In the genomic region with DNA sequence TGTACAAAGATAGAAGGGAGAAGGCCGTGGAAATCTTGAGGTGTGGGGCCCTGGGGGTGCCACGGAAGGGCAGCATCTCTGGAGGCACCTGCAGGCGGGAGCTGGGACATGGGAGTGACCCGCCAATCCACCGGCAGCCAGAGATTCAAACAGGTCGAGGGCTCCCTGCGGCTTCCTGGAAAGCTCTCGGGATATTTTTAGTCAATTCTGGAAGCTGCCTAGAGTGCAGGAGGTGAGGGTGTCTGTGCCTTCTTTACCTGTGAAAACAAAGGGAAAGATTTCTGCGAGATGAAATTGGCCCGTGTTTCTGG, we compare ENCODE assay signal across 25 cellular contexts. TPM values are rescaled to one million over a fixed set of nuclear protein-coding genes. Genes with fewer than 3 reads are reported as not detected.
"Had no signal": no experiment of that assay in that cellular context is flagged by ENCODE, and none has a peak within 500 bp of the region (broad histone marks: within the 10 kb centered on the region; RNA-seq: fewer than 3 reads in every experiment).

No MANE protein-coding gene starts in this region.

- DNase-seq: activated B cell treated with CpG ODN at 0.5 μM for 24 hours; activated naive CD8-positive, alpha-beta T cell treated with anti-CD3 and anti-CD28 coated beads, Interleukin-2, amount 50 U/mL, for 24 hours; activated T-cell treated with anti-CD3 and anti-CD28 coated beads, Interleukin-2, amount 50 U/mL, for 48 hours; amygdala; effector memory CD8-positive, alpha-beta T cell; erythroblast; gastrocnemius medialis; glutamatergic neuron; mammary epithelial cell; naive B cell; nephron progenitor cell; retina; stimulated activated CD4-positive, alpha-beta T cell treated with anti-CD3 and anti-CD28 coated beads, Interleukin-4, amount 100 ng/mL, for 24 hours; substantia nigra had no signal

- ATAC-seq: activated naive CD8-positive, alpha-beta T cell treated with anti-CD3 and anti-CD28 coated beads, Interleukin-2, amount 50 U/mL, for 24 hours; effector memory CD8-positive, alpha-beta T cell; gastrocnemius medialis; stimulated activated effector memory CD8-positive, alpha-beta T cell treated with anti-CD3 and anti-CD28 coated beads, Interleukin-12 subunit alpha, Interleukin-12 subunit beta, amount 100 ng/mL, for 72 hours had no signal

- H3K4me1 ChIP-seq: gastrocnemius medialis, prostate gland, uterus had no signal

- H3K4me3 ChIP-seq: dorsolateral prefrontal cortex, gastrocnemius medialis, prostate gland, skin epidermis, uterus had no signal

- H3K36me3 ChIP-seq: gastrocnemius medialis, neutrophil, prostate gland, uterus had no signal

- H3K9me3 ChIP-seq: gastrocnemius medialis, neutrophil, prostate gland, uterus had no signal

- H3K27ac ChIP-seq: dorsolateral prefrontal cortex, gastrocnemius medialis, neutrophil, prostate gland, skin epidermis, uterus had no signal

RNA-seq across cellular contexts. Expression of a gene that starts 16.6 kb away (rescaled TPM):
- total RNA-seq: activated B cell treated with CpG ODN at 0.5 μM for 24 hours; activated CD8-positive, alpha-beta memory T cell treated with anti-CD3 and anti-CD28 coated beads for 36 hours; bronchial epithelial cell; dorsolateral prefrontal cortex; liver; osteocyte; sciatic nerve had no signal
